Comparison of ENCODE assay signal across 8 cellular contexts in the genomic region with DNA sequence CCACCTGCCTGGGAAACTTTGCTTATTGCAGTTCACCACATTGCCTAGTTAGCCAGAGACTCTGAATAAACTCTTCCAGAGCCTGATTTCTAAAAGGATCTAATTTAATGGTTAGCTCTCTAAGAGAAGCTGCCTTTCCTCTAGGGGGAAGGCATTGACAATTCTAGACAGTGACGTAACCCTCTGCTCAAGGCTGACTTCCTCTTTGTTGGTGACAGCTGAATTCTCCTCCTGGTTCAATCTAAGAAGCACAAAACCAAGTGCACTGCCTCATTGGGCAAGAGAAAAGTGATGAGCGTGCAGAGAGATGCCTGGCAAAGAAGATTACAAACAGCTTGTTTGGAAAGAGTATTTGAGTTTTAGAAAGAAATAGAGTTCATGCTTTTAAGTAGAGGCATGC.
DNase-seq lines count a peak whose midpoint lies in the region; ATAC-seq and TF ChIP-seq lines count a peak whose summit lies in the region.

No MANE protein-coding gene starts in this region.

- no peak overlapping the region for H3K27ac ChIP-seq in heart right ventricle

- no peak for TF ChIP-seq CTCF in heart right ventricle (IDR thresholded peaks at IDR 0.05)

- peaks cover 0 to 6% (median 0%) of the 10 kb centered on the region in 7 donors for H3K27me3 ChIP-seq in heart right ventricle

- H3K4me3 ChIP-seq in heart right ventricle, result no peak overlapping the region

- DNase-seq in MV-4-11 (lab: John Stamatoyannopoulos, UW) (peak; percentile 91), heart right ventricle (peak in 1 of 2 donors; percentile 12), NCI-H526 treated with DMSO at 0.1 percent for 48 hours (lab: John Stamatoyannopoulos, UW) (no peak), NCI-H1694 treated with DMSO at 0.1 percent for 48 hours (lab: John Stamatoyannopoulos, UW) (no peak), NCI-H510A treated with DMSO at 0.1 percent for 48 hours (lab: John Stamatoyannopoulos, UW) (no peak), occipital lobe (lab: John Stamatoyannopoulos, UW) (no peak)

- H3K4me1 ChIP-seq in heart right ventricle, result peaks cover 0 to 14% (median 0%) of the 10 kb centered on the region in 9 donors

- H3K36me3 ChIP-seq in heart right ventricle, result no peaks in the 10 kb centered on the region

- 50 to 60% methylated on average over 2 of the region's 2 CpGs for WGBS in heart right ventricle, 2 donors

- ATAC-seq in GM18861 (IDR thresholded peaks at IDR 0.05; ENCODE audit: unreplicated experiment), result peak; percentile 83
- ATAC-seq in HG02623 (IDR thresholded peaks at IDR 0.05; ENCODE audit: unreplicated experiment), result peak; percentile 87
- ATAC-seq in heart right ventricle, result peak in 6 of 8 donors; percentile 47 to 72 (median 66)

- no peaks in the 10 kb centered on the region for H3K9me3 ChIP-seq in heart right ventricle

- intact Hi-C loops in heart right ventricle (cut with DNase I), result no loop called here
